23 cellular contexts compared by ENCODE assay signal in genomic region chr6:74479960-74480359, GRCh38.
"Had no signal": no experiment of that assay in that cellular context is flagged by ENCODE, and none has a peak within 500 bp of the region (broad histone marks: within the 10 kb centered on the region; RNA-seq: fewer than 3 reads in every experiment).

No MANE protein-coding gene starts in this region.

- ATAC-seq: effector memory CD8-positive, alpha-beta T cell; esophagus mucosa; foreskin keratinocyte; heart right ventricle; left cardiac atrium; left lung; left ventricle myocardium superior; lower lobe of right lung; mucosa of descending colon had no signal

- H3K27me3 Mint-ChIP-seq: dendritic cell treated with granulocyte-macrophage colony-stimulating factor and Interleukin-4, amounts not matched to agents 40 ng/mL and 50 ng/mL, for 4 days; effector memory CD8-positive, alpha-beta T cell had no signal

- H3K4me3 Mint-ChIP-seq: dendritic cell treated with granulocyte-macrophage colony-stimulating factor and Interleukin-4, amounts not matched to agents 40 ng/mL and 50 ng/mL, for 4 days; effector memory CD8-positive, alpha-beta T cell; endodermal cell; mesothelial cell of epicardium had no signal

- H3K36me3 ChIP-seq: colonic mucosa, gastroesophageal sphincter, heart right ventricle, left lung, lower lobe of right lung had no signal

- H3K27ac ChIP-seq: colonic mucosa, epithelial cell of prostate, foreskin keratinocyte, heart right ventricle, left lung, lower lobe of right lung had no signal

- H3K4me3 ChIP-seq: colonic mucosa, gastroesophageal sphincter, heart right ventricle, left lung, lower lobe of right lung, mucosa of descending colon had no signal

- H3K36me3 Mint-ChIP-seq: mesothelial cell of epicardium had no signal

- H3K9me3 Mint-ChIP-seq: endodermal cell, mesothelial cell of epicardium had no signal

- FAIRE-seq: endometrium, frontal cortex, islet of Langerhans, keratinocyte had no signal

- H3K27me3 ChIP-seq: colonic mucosa, foreskin keratinocyte, gastroesophageal sphincter, heart right ventricle, left lung had no signal

- H3K9me3 ChIP-seq: colonic mucosa, gastroesophageal sphincter, lower lobe of right lung, mucosa of descending colon had no signal

- DNase-seq: colonic mucosa; cortex of kidney; effector CD8-positive, alpha-beta T cell; effector memory CD8-positive, alpha-beta T cell; endodermal cell; erythroblast; foreskin keratinocyte; heart right ventricle; hippocampal formation; left cardiac atrium; left ventricle myocardium superior; lower lobe of right lung; mucosa of descending colon had no signal

- H3K4me1 Mint-ChIP-seq: endodermal cell, mesothelial cell of epicardium had no signal

- H3K27ac Mint-ChIP-seq: dendritic cell treated with granulocyte-macrophage colony-stimulating factor and Interleukin-4, amounts not matched to agents 40 ng/mL and 50 ng/mL, for 4 days; effector memory CD8-positive, alpha-beta T cell; endodermal cell; mesothelial cell of epicardium had no signal

- H3K4me1 ChIP-seq: colonic mucosa, foreskin keratinocyte, heart right ventricle, left lung, lower lobe of right lung had no signal
